30 cellular contexts compared by ENCODE assay signal in genomic region chr1:38034871-38035270, GRCh38. TPM values are rescaled to one million over a fixed set of nuclear protein-coding genes. Genes with fewer than 3 reads are reported as not detected.
"Had no signal": no experiment of that assay in that cellular context is flagged by ENCODE, and none has a peak within 500 bp of the region (broad histone marks: within the 10 kb centered on the region; RNA-seq: fewer than 3 reads in every experiment).

No MANE protein-coding gene starts in this region.

- H3K9ac ChIP-seq: neural progenitor cell had no signal

- H3K9me3 ChIP-seq: heart left ventricle, left lung, pancreas, prostate gland, sigmoid colon, stomach, testis, thyroid gland, vagina had no signal

- H2AFZ ChIP-seq: neural progenitor cell had no signal

- H3K4me3 ChIP-seq: heart left ventricle, left lung, lung, neural progenitor cell, pancreas, prostate gland, sigmoid colon, smooth muscle cell, stomach, testis, thyroid gland, vagina had no signal

- H3K27me3 ChIP-seq: neural progenitor cell, pancreas, testis, thyroid gland, vagina had no signal

- H3K4me2 ChIP-seq: neural progenitor cell, smooth muscle cell had no signal

- FAIRE-seq: islet of Langerhans, kidney, pancreas had no signal

- H3K27ac ChIP-seq: heart left ventricle, left lung, neural progenitor cell, pancreas, prostate gland, sigmoid colon, stomach, testis, thyroid gland, vagina had no signal

- DNase-seq: heart left ventricle; hypothalamus; immature natural killer cell; kidney; left colon; left lung; mesendoderm; naive B cell; natural killer cell; nephron progenitor cell; pancreas; posterior cingulate gyrus; retina; right cardiac atrium; sigmoid colon; stimulated activated CD4-positive, alpha-beta T cell treated with anti-CD3 and anti-CD28 coated beads, Interleukin-1b, Interleukin-23, amount 100 ng/mL, for 48 hours; stimulated activated CD4-positive, alpha-beta T cell treated with anti-CD3 and anti-CD28 coated beads, Interleukin-2, amount 100 ng/mL, for 48 hours; stimulated activated CD4-positive, alpha-beta T cell treated with anti-CD3 and anti-CD28 coated beads, Interleukin-4, amount 100 ng/mL, for 4 hours; stimulated activated CD8-positive, alpha-beta memory T cell treated with anti-CD3 and anti-CD28 coated beads, Interleukin-4, amount 100 ng/mL, for 48 hours; stimulated activated naive CD4-positive, alpha-beta T cell treated with Interleukin-2 at 50 U/mL for 16 hours; stomach; testis; thyroid gland had no signal

- H3K36me3 ChIP-seq: heart left ventricle, left lung, pancreas, prostate gland, sigmoid colon, stomach, thyroid gland, vagina had no signal

- H3K4me1 ChIP-seq: prostate gland had no signal

RNA-seq across cellular contexts. Expression of gene POU3F1, which starts 11.7 kb away (rescaled TPM):
- total RNA-seq: kidney, left colon, left lung, liver, sigmoid colon, smooth muscle cell, stomach, thyroid gland, vagina had no signal
- polyA plus RNA-seq: heart left ventricle, liver had no signal
